18 cellular contexts compared by ENCODE assay signal in the genomic region with DNA sequence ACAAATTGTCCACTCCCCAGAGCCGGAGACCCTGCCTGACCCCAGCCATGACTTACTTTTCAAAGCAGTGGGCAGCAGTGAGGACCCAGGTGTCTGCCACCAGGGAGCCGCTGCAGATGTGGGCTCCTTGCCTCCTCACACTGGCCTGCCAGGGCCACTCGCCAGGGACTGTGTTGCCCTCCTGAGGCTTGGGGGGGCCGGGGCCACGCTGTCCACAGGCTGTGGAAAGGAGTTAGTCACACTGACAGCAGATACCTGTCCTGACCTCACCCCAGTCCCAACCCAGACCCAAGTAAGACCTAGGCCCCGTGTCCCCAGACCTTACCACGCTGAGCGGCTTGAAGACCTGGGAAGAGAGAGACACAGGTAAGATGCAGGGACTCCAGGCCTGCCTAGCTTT.
"Had no signal": no experiment of that assay in that cellular context is flagged by ENCODE, and none has a peak within 500 bp of the region (broad histone marks: within the 10 kb centered on the region; RNA-seq: fewer than 3 reads in every experiment).

No MANE protein-coding gene starts in this region.

- H3K9me3 ChIP-seq: colonic mucosa, left ventricle myocardium inferior, lower lobe of right lung, neutrophil, tibial artery, upper lobe of right lung, vagina had no signal

- ATAC-seq: foreskin keratinocyte; lower lobe of right lung; stimulated activated memory B cell treated with anti-CD40 and anti-IgM and Interleukin-4, amounts not matched to agents 10 μg/mL and 1 μg/mL and 100 μg/mL, for 72 hours; upper lobe of right lung had no signal

- H3K27ac ChIP-seq: colonic mucosa, foreskin keratinocyte, left ventricle myocardium inferior, lower lobe of right lung, neutrophil, tibial artery, upper lobe of right lung, vagina had no signal

- H3K27me3 ChIP-seq: colonic mucosa, foreskin keratinocyte, neutrophil, tibial artery, upper lobe of right lung, vagina had no signal

- DNase-seq: colonic mucosa; effector CD4-positive, alpha-beta T cell; erythroblast; foreskin keratinocyte; immature natural killer cell; left ventricle myocardium inferior; lower lobe of right lung; naive B cell; small intestine; stimulated activated CD4-positive, alpha-beta T cell treated with anti-CD3 and anti-CD28 coated beads, Interleukin-4, amount 100 ng/mL, for 1 hour; stimulated activated CD8-positive, alpha-beta memory T cell treated with anti-CD3 and anti-CD28 coated beads, Interleukin-4, amount 100 ng/mL, for 48 hours; tibial artery; upper lobe of right lung had no signal

- H3K4me3 ChIP-seq: colonic mucosa, left ventricle myocardium inferior, lower lobe of right lung, tibial artery, upper lobe of right lung, vagina had no signal

- H3K4me1 ChIP-seq: colonic mucosa, foreskin keratinocyte, lower lobe of right lung, upper lobe of right lung had no signal

- H3K36me3 ChIP-seq: colonic mucosa had no signal

- FAIRE-seq: endothelial cell of umbilical vein, keratinocyte, small intestine had no signal
